In the genomic region with DNA sequence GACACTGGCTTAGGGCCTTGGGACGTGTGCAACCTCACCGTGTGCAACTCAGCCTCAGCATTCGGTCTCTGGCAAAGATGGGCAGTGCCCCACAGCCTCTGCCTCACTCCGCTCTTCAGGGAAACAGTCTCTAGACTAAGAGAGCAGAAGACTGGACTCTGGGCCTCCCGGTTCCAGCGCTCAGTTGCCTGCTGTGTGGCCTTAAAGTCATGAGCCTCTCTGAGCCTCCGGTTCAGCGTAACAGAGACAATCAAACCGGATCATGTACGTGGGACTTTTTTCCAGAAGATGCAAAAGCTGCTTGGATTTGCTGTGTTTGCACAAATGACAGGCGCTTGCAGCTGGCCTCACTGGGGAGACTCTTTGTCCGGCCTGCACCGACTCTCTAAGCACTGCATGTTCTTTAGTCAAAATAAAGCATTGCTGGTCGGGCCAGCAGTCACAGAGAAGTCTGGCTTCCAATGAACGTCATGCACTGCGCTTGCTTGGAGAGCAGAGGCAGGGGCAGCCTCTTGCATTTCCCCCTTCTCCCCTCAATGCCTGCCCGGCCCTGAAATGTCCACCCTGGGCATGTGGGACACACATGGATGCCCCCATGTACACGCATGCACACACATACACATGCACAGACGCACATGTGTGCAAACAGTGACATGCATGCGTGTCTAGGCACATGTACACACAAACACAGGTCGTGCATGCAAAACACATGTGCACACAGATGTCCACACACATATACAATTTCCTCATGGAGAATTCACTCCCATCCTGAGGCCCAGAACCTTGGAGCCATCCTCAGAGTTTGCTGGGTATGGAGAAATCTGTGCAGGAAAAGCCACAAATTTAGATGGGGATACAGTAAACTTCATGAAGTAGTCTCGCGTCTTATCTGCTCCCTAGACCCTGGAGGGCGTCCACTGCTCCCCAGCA, we compare ENCODE assay signal across 1 cellular context.
TF ChIP-seq lines count a peak whose summit lies in the region.

No MANE protein-coding gene starts in this region.

TF ChIP-seq in endothelial cell of umbilical vein, 7 proteins besides CTCF, POLR2A, EP300 and RAD21:
- TF ChIP-seq FOS (IDR thresholded peaks at IDR 0.05; ENCODE audit: borderline replicate concordance, insufficient read depth, low read length) (no peak), GATA2 (IDR thresholded peaks at IDR 0.05; ENCODE audit: insufficient read depth, insufficient read length, low read depth, low read length) (no peak), JUN (IDR thresholded peaks at IDR 0.05; ENCODE audit: borderline replicate concordance, insufficient read depth, insufficient read length, low read depth) (no peak), POLR2AphosphoS5 (IDR thresholded peaks at IDR 0.05; ENCODE audit: insufficient read depth, low read depth, low read length) (no peak), EZH2 (IDR thresholded peaks at IDR 0.05; ENCODE audit: borderline replicate concordance, low read depth, low read length, severe bottlenecking) (no peak), MYC (IDR thresholded peaks at IDR 0.05; ENCODE audit: low read depth, low read length) (no peak)
- TF ChIP-seq, protein P1, sequence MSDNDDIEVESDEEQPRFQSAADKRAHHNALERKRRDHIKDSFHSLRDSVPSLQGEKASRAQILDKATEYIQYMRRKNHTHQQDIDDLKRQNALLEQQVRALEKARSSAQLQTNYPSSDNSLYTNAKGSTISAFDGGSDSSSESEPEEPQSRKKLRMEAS (IDR thresholded peaks at IDR 0.05; ENCODE audit: insufficient read depth, insufficient read length), result peak; percentile 11
